Comparison of ENCODE assay signal across 9 cellular contexts in the genomic region with DNA sequence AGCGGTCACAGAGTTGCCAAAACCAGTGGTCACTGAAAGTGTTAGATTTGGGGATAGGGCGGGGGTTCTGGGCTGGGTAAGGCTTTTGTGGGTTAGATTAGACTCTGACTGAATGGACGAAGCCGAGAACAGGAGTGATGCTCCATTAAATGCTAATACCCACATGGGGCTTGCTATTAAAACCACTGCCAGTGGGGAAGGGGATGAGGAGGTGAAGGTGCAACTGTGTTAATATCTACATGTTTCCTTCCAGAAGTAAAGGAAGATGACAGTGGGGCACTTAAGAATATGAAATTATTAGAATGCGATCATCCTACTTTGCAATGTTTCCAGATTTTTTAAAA. TPM values are rescaled to one million over a fixed set of nuclear protein-coding genes. Genes with fewer than 3 reads are reported as not detected.
DNase-seq lines count a peak whose midpoint lies in the region; ATAC-seq, FAIRE-seq and TF ChIP-seq lines count a peak whose summit lies in the region.
"Had no signal": no experiment of that assay in that cellular context is flagged by ENCODE, and none has a peak within 500 bp of the region (broad histone marks: within the 10 kb centered on the region; RNA-seq: fewer than 3 reads in every experiment).

No MANE protein-coding gene starts in this region.

- peak overlapping the region; percentile 92 to 94 for H3K27ac Mint-ChIP-seq in natural killer cell treated with Interleukin-12 subunit alpha and Interleukin-12 subunit beta and Interleukin-15 and Interleukin-18, amount 100 ng/mL, for 72 hours

- peak; percentile 19 for ATAC-seq in GM21737 (IDR thresholded peaks at IDR 0.05; ENCODE audit: unreplicated experiment)
- ATAC-seq in natural killer cell treated with Interleukin-12 subunit alpha and Interleukin-12 subunit beta and Interleukin-15 and Interleukin-18, amount 100 ng/mL, for 72 hours = peak in 1 of 2 donors; percentile 36

- H3K79me1 ChIP-seq in H1 (ENCODE audit: low read depth, low read length) = no peaks in the 10 kb centered on the region

- no peak overlapping the region for H2BK15ac ChIP-seq in H1 (ENCODE audit: low read length)

- no peaks in the 10 kb centered on the region for H3K27me3 Mint-ChIP-seq in natural killer cell treated with Interleukin-12 subunit alpha and Interleukin-12 subunit beta and Interleukin-15 and Interleukin-18, amount 100 ng/mL, for 72 hours

- no peak overlapping the region for H4K5ac ChIP-seq in H1 (ENCODE audit: insufficient read length, low read depth, low read length)

- H3K4me1 ChIP-seq in H1 (replicated peaks in 1 of 4; ENCODE audit: control insufficient read depth in 3 of 4, insufficient read depth in 4 of 4, low read length in 3 of 4) = peaks cover 0 to 4% (median 1%) of the 10 kb centered on the region in 4 experiments; a peak in 4 of 7 replicates

- peak overlapping the region; percentile 94 for H3K27ac ChIP-seq in H1 (ENCODE audit: low read depth, low read length)
- H3K27ac ChIP-seq: KMS-11 had no signal

- CTCF ChIA-PET in H1 (lab: Charles Lee; ENCODE audit: partially characterized antibody) = no interaction called here

- peak overlapping the region; percentile 36; the same call in 1 of the 2 replicates for H3K18ac ChIP-seq in H1 (ENCODE audit: extremely low read depth, low read length)

- TF ChIP-seq CTCF in H1 (IDR thresholded peaks at IDR 0.05; ENCODE audit: control extremely low read depth in 1 of 3, insufficient read depth in 1 of 3, low read depth in 1 of 3, low read length in 3 of 3) = no peak

- H3K9me3 ChIP-seq in H1 (ENCODE audit: insufficient read depth in 2 of 2, low read depth in 1 of 2, low read length in 1 of 2) = peaks cover 20 to 21% of the 10 kb centered on the region in 2 experiments

- POLR2A ChIA-PET in H1 (lab: Charles Lee; ENCODE audit: partially characterized antibody) = interaction anchor here (0.6 to 2.0 kb wide), 12 partner anchors 11 to 317 kb away, joined by 3 to 9 read pairs (median 5); partner anchors contain the start of genes ZNF432, ZNF615 and ZNF616

- H3K14ac ChIP-seq in H1 (ENCODE audit: insufficient read length) = no peak overlapping the region

- H3K27me3 ChIP-seq in H1 (replicated peaks in 1 of 4; ENCODE audit: control insufficient read depth in 3 of 4, extremely low read depth in 1 of 4, insufficient read depth in 3 of 4, low read length in 3 of 4) = no peaks in the 10 kb centered on the region

- peak overlapping the region; percentile 43 to 98 (median 84) for H3K9ac ChIP-seq in H1 (replicated peaks in 1 of 4; ENCODE audit: extremely low read depth in 1 of 4, low read depth in 3 of 4, low read length in 3 of 4)
- H3K9ac ChIP-seq: KMS-11 had no signal

- H3K4me3 ChIP-seq in H1 (ENCODE audit: extremely low read depth in 1 of 4, insufficient read depth in 2 of 4, low read depth in 3 of 4, low read length in 4 of 4) = peak overlapping the region; percentile 88 to 100 (median 96)

- no peak overlapping the region for H2BK20ac ChIP-seq in H1 (ENCODE audit: low read length)

- H3K4me2 ChIP-seq in H1 (ENCODE audit: insufficient read depth in 1 of 2, low read depth in 2 of 2, low read length in 2 of 2) = peak overlapping the region; percentile 47 to 79
- H3K4me2 ChIP-seq: KMS-11 had no signal

- no peaks in the 10 kb centered on the region for H4K20me1 ChIP-seq in H1 (replicated peaks in 1 of 2; ENCODE audit: control insufficient read depth in 1 of 2, insufficient read depth in 2 of 2, low read length in 2 of 2)

- H3K4me1 Mint-ChIP-seq in natural killer cell treated with Interleukin-12 subunit alpha and Interleukin-12 subunit beta and Interleukin-15 and Interleukin-18, amount 100 ng/mL, for 72 hours (ENCODE audit: low read depth in 2 of 2) = peaks cover 24 to 28% of the 10 kb centered on the region in 2 donors

- H3K79me2 ChIP-seq in H1 (ENCODE audit: control insufficient read depth in 1 of 2, insufficient read depth in 2 of 2, low read length in 2 of 2) = peaks cover 0 to 25% of the 10 kb centered on the region in 2 experiments; a peak in 3 of 4 replicates

- peak overlapping the region; percentile 87; the same call in 1 of the 2 replicates for H2AFZ ChIP-seq in H1 (ENCODE audit: low read length)

- TF ChIP-seq EP300 in H1 (IDR thresholded peaks at IDR 0.05; ENCODE audit: borderline replicate concordance in 1 of 2, low read depth in 2 of 2, low read length in 2 of 2) = no peak

- peaks cover 3 to 55% (median 24%) of the 10 kb centered on the region in 4 experiments; a peak in 7 of 8 replicates for H3K36me3 ChIP-seq in H1 (ENCODE audit: control insufficient read depth in 2 of 4, insufficient read depth in 4 of 4, low read length in 3 of 4)

- no peak overlapping the region for H3K23ac ChIP-seq in H1 (ENCODE audit: insufficient read length)

- no peak for TF ChIP-seq POLR2A in H1 (IDR thresholded peaks at IDR 0.05; ENCODE audit: control extremely low read depth in 1 of 2, low read depth in 2 of 2, low read length in 2 of 2)

- FAIRE-seq in H1 (lab: Jason Lieb, UNC) = no peak

- peak overlapping the region; percentile 51 for H3K56ac ChIP-seq in H1 (replicated peaks; ENCODE audit: insufficient read length, low read depth, low read length)

- no peak for TF ChIP-seq RAD21 in H1 (IDR thresholded peaks at IDR 0.05 in 1 of 2, conservative IDR thresholded peaks at IDR 0.05 in 1 of 2; ENCODE audit: low read depth in 2 of 2, low read length in 2 of 2)

- peaks cover 17% of the 10 kb centered on the region for H3K9me3 Mint-ChIP-seq in natural killer cell treated with Interleukin-12 subunit alpha and Interleukin-12 subunit beta and Interleukin-15 and Interleukin-18, amount 100 ng/mL, for 72 hours

- no peak overlapping the region for H3K4ac ChIP-seq in H1 (replicated peaks; ENCODE audit: insufficient read length, low read depth, low read length)

- H3K4me3 Mint-ChIP-seq in natural killer cell treated with Interleukin-12 subunit alpha and Interleukin-12 subunit beta and Interleukin-15 and Interleukin-18, amount 100 ng/mL, for 72 hours = peak overlapping the region; percentile 98

- DNase-seq in COR-L47 (lab: John Stamatoyannopoulos, UW) (peak; percentile 17), NCI-H748 (lab: John Stamatoyannopoulos, UW; ENCODE audit: unreplicated experiment) (peak; percentile 80), H1 (ENCODE audit: low read depth in 1 of 2, low spot score in 2 of 2) (no peak), HCEC 1CT (no peak), middle frontal gyrus (ENCODE audit: extremely low spot score, low spot score) (no peak)
- DNase-seq in natural killer cell treated with Interleukin-12 subunit alpha and Interleukin-12 subunit beta and Interleukin-15 and Interleukin-18, amount 100 ng/mL, for 72 hours (ENCODE audit: low spot score) = no peak
- DNase-seq in activated CD4-positive, alpha-beta T cell treated with anti-CD3 and anti-CD28 coated beads, Interleukin-2, amount 50 U/mL, for 1 hour = no peak

- WGBS in H1 (ENCODE audit: extremely low coverage in 1 of 2, insufficient coverage in 1 of 2, insufficient read length in 1 of 2, insufficient replicate concordance in 2 of 2, low coverage in 1 of 2, low lambda C conversion rate in 2 of 2, missing lambda C conversion rate in 1 of 2), 2 experiments = 24% methylated on average over 5 of the region's 5 CpGs; no CpG with 5 or more reads in 1 of the 2 experiments

- peak overlapping the region; percentile 95 for H2BK5ac ChIP-seq in H1 (ENCODE audit: low read depth, low read length)

- no peak overlapping the region for H2AK5ac ChIP-seq in H1 (ENCODE audit: low read depth, low read length)

- H3K23me2 ChIP-seq in H1 (ENCODE audit: low read depth, low read length) = peaks cover 3% of the 10 kb centered on the region; the same call in 1 of the 2 replicates

- peaks cover 77% of the 10 kb centered on the region for H3K36me3 Mint-ChIP-seq in natural killer cell treated with Interleukin-12 subunit alpha and Interleukin-12 subunit beta and Interleukin-15 and Interleukin-18, amount 100 ng/mL, for 72 hours

- H4K91ac ChIP-seq in H1 (replicated peaks; ENCODE audit: insufficient read length, low read length) = no peak overlapping the region

- no peak overlapping the region for H2BK120ac ChIP-seq in H1 (replicated peaks; ENCODE audit: low read depth, low read length)

- no peak overlapping the region; the same call in 1 of the 2 replicates for H2BK12ac ChIP-seq in H1 (ENCODE audit: low read depth, low read length)

- peak overlapping the region; percentile 99; the same call in 1 of the 2 replicates for H4K8ac ChIP-seq in H1 (ENCODE audit: extremely low read depth, insufficient read depth, low read length)

RNA-seq across cellular contexts. Expression of gene ZNF614, which starts 0.6 kb away (rescaled TPM):
- total RNA-seq in H1 (2021; fragmentation: NEBNext Ultra II Directional; extraction: Animal tissue kit (Norgen Biotek cat#: 25700)) = 18.2 and 18.7 TPM in 2 replicates
- polyA plus RNA-seq in H1 (2011; rRNA removed) = 3.3 and 4.7 TPM in 2 replicates
- 6.2 TPM for polyA plus RNA-seq in H1 (2011; cell fraction: cytosol; rRNA removed)
- 5.3 TPM for polyA plus RNA-seq in H1 (2011; cell fraction: nucleus; rRNA removed)
- polyA plus RNA-seq in H1 (2012, experiment 1 of 2) = 7.1 to 12.7 TPM (median 9.0 TPM) in 4 replicates
- 0.72 TPM for polyA plus RNA-seq in H1 (2012, experiment 2 of 2)
- polyA plus RNA-seq in H1 (2013, experiment 1 of 2) = 9.9 TPM
- 9.9 TPM for polyA plus RNA-seq in H1 (2013, experiment 2 of 2)
- polyA minus RNA-seq in H1 (2011; rRNA and poly(A)+ RNA removed) = 11.4 and 16.2 TPM in 2 replicates
- 8.8 TPM for polyA minus RNA-seq in H1 (2011; cell fraction: cytosol; rRNA and poly(A)+ RNA removed)
- polyA minus RNA-seq in H1 (2011; cell fraction: nucleus; rRNA and poly(A)+ RNA removed) = 22.5 TPM
- 10 to 100 TPM in 1 of 2 donors, 1 to 10 TPM in 1; 7.2 to 14.7 TPM for total RNA-seq in natural killer cell treated with Interleukin-12 subunit alpha and Interleukin-12 subunit beta and Interleukin-15 and Interleukin-18, amount 100 ng/mL, for 72 hours

RNA-seq across cellular contexts. Expression of gene ZNF432, which starts 19.9 kb away (rescaled TPM):
- 7.1 and 8.3 TPM in 2 replicates for total RNA-seq in H1 (2021; fragmentation: NEBNext Ultra II Directional; extraction: Animal tissue kit (Norgen Biotek cat#: 25700))
- 1.8 and 2.0 TPM in 2 replicates for polyA plus RNA-seq in H1 (2011; rRNA removed)
- 2.4 TPM for polyA plus RNA-seq in H1 (2011; cell fraction: cytosol; rRNA removed)
- polyA plus RNA-seq in H1 (2011; cell fraction: nucleus; rRNA removed) = 3.1 TPM
- 4.3 to 11.2 TPM (median 6.9 TPM) in 4 replicates for polyA plus RNA-seq in H1 (2012, experiment 1 of 2)
- 0.71 TPM for polyA plus RNA-seq in H1 (2012, experiment 2 of 2)
- 4.3 TPM for polyA plus RNA-seq in H1 (2013, experiment 1 of 2)
- 4.5 TPM for polyA plus RNA-seq in H1 (2013, experiment 2 of 2)
- polyA minus RNA-seq in H1 (2011; rRNA and poly(A)+ RNA removed) = 8.3 and 11.9 TPM in 2 replicates
- polyA minus RNA-seq in H1 (2011; cell fraction: cytosol; rRNA and poly(A)+ RNA removed) = 4.7 TPM
- 10.8 TPM for polyA minus RNA-seq in H1 (2011; cell fraction: nucleus; rRNA and poly(A)+ RNA removed)
- total RNA-seq in natural killer cell treated with Interleukin-12 subunit alpha and Interleukin-12 subunit beta and Interleukin-15 and Interleukin-18, amount 100 ng/mL, for 72 hours = 10 to 100 TPM; 14.6 to 22.5 TPM

RNA-seq across cellular contexts. Expression of gene ZNF615, which starts 20.7 kb away (rescaled TPM):
- total RNA-seq in H1 (2021; fragmentation: NEBNext Ultra II Directional; extraction: Animal tissue kit (Norgen Biotek cat#: 25700)) = 7.5 and 9.6 TPM in 2 replicates
- 1.9 and 2.8 TPM in 2 replicates for polyA plus RNA-seq in H1 (2011; rRNA removed)
- 3.3 TPM for polyA plus RNA-seq in H1 (2011; cell fraction: cytosol; rRNA removed)
- polyA plus RNA-seq in H1 (2011; cell fraction: nucleus; rRNA removed) = 2.5 TPM
- polyA plus RNA-seq in H1 (2012, experiment 1 of 2) = 6.1 to 9.8 TPM (median 7.5 TPM) in 4 replicates
- polyA plus RNA-seq in H1 (2012, experiment 2 of 2) = 0.22 TPM
- polyA plus RNA-seq in H1 (2013, experiment 1 of 2) = 4.9 TPM
- 4.6 TPM for polyA plus RNA-seq in H1 (2013, experiment 2 of 2)
- polyA minus RNA-seq in H1 (2011; rRNA and poly(A)+ RNA removed) = 11.1 and 20.6 TPM in 2 replicates
- 3.7 TPM for polyA minus RNA-seq in H1 (2011; cell fraction: cytosol; rRNA and poly(A)+ RNA removed)
- polyA minus RNA-seq in H1 (2011; cell fraction: nucleus; rRNA and poly(A)+ RNA removed) = 17.4 TPM
- 10 to 100 TPM in 1 of 2 donors, 1 to 10 TPM in 1; 6.8 to 12.9 TPM for total RNA-seq in natural killer cell treated with Interleukin-12 subunit alpha and Interleukin-12 subunit beta and Interleukin-15 and Interleukin-18, amount 100 ng/mL, for 72 hours

RNA-seq across cellular contexts. Expression of gene ZNF350, which starts 42.1 kb away (rescaled TPM):
- total RNA-seq in H1 (2021; fragmentation: NEBNext Ultra II Directional; extraction: Animal tissue kit (Norgen Biotek cat#: 25700)) = 5.3 and 6.2 TPM in 2 replicates
- polyA plus RNA-seq in H1 (2011; rRNA removed) = 1.7 and 1.8 TPM in 2 replicates
- polyA plus RNA-seq in H1 (2011; cell fraction: cytosol; rRNA removed) = 3.5 TPM
- polyA plus RNA-seq in H1 (2011; cell fraction: nucleus; rRNA removed) = 1.6 TPM
- 4.9 to 6.8 TPM (median 5.2 TPM) in 4 replicates for polyA plus RNA-seq in H1 (2012, experiment 1 of 2)
- polyA plus RNA-seq in H1 (2012, experiment 2 of 2) = 0.52 TPM
- 7.6 TPM for polyA plus RNA-seq in H1 (2013, experiment 1 of 2)
- 4.1 TPM for polyA plus RNA-seq in H1 (2013, experiment 2 of 2)
- polyA minus RNA-seq in H1 (2011; rRNA and poly(A)+ RNA removed) = 5.4 and 5.9 TPM in 2 replicates
- polyA minus RNA-seq in H1 (2011; cell fraction: cytosol; rRNA and poly(A)+ RNA removed) = 3.5 TPM
- polyA minus RNA-seq in H1 (2011; cell fraction: nucleus; rRNA and poly(A)+ RNA removed) = 5.7 TPM
- 10 to 100 TPM in 1 of 2 donors, 1 to 10 TPM in 1; 9.4 to 16.9 TPM for total RNA-seq in natural killer cell treated with Interleukin-12 subunit alpha and Interleukin-12 subunit beta and Interleukin-15 and Interleukin-18, amount 100 ng/mL, for 72 hours

Comparison
In these comparisons a context has a peak if more than half of its experiments do, and no peak if none do; other contexts are left out.
1. DNase-seq: peak in COR-L47 (single experiment) and NCI-H748 (single experiment); none in H1 (0 of 2), natural killer cell treated with Interleukin-12 subunit alpha and Interleukin-12 subunit beta and Interleukin-15 and Interleukin-18, amount 100 ng/mL, for 72 hours (single experiment), HCEC 1CT (single experiment), activated CD4-positive, alpha-beta T cell treated with anti-CD3 and anti-CD28 coated beads, Interleukin-2, amount 50 U/mL, for 1 hour (single experiment) and middle frontal gyrus (single experiment).